ENCODE assay signal across 17 cellular contexts in genomic region chr12:55051197-55051920, GRCh38. TPM values are rescaled to one million over a fixed set of nuclear protein-coding genes. Genes with fewer than 3 reads are reported as not detected.
DNase-seq lines count a peak whose midpoint lies in the region; TF ChIP-seq lines count a peak whose summit lies in the region.
"Had no signal": no experiment of that assay in that cellular context is flagged by ENCODE, and none has a peak within 500 bp of the region (broad histone marks: within the 10 kb centered on the region; RNA-seq: fewer than 3 reads in every experiment).

No MANE protein-coding gene starts in this region.

- no peaks in the 10 kb centered on the region for H3K79me1 ChIP-seq in H9 (ENCODE audit: insufficient read depth, low read depth, low read length, poor library complexity, severe bottlenecking)

- no peak overlapping the region for H2BK20ac ChIP-seq in H9 (ENCODE audit: low read depth, low read length, poor library complexity, severe bottlenecking)

- DNase-seq in NCI-H345 (lab: John Stamatoyannopoulos, UW) (peak; percentile 45), NCI-H345 treated with DMSO at 0.1 percent for 48 hours (lab: John Stamatoyannopoulos, UW; ENCODE audit: unreplicated experiment) (no peak), H9 (peak; percentile 46), NCI-H774 (lab: John Stamatoyannopoulos, UW) (peak; percentile 1), glutamatergic neuron (peak; percentile 35), NOMO-1 treated with DMSO at 0.1 percent for 48 hours (lab: John Stamatoyannopoulos, UW; ENCODE audit: unreplicated experiment) (no peak), kidney tubule cell (ENCODE audit: low spot score) (no peak), T-helper 9 cell (no peak)
- DNase-seq: NCI-H1048, NCI-H146, NCI-H2107, PC-9 had no signal

- no CpG with 5 or more reads among the region's 7 CpGs for WGBS in H9 (ENCODE audit: extremely low coverage, insufficient read length, low lambda C conversion rate)

- H3K23me2 ChIP-seq in H9 (ENCODE audit: insufficient read length, low read depth, low read length, poor library complexity, severe bottlenecking) = no peaks in the 10 kb centered on the region

- TF ChIP-seq CTCF in H9 (conservative IDR thresholded peaks at IDR 0.05) = peak; percentile 41
- TF ChIP-seq CTCF in glutamatergic neuron (IDR thresholded peaks at IDR 0.05; ENCODE audit: partially characterized antibody, unreplicated experiment) = no peak

- H3K4me1 ChIP-seq in H9 (ENCODE audit: insufficient read depth, low read length) = no peaks in the 10 kb centered on the region
- H3K4me1 ChIP-seq: BLaER1 treated with 17β-estradiol and CSF1 and Interleukin-3, amounts not matched to agents 10 nM and 100 nM; HAP-1; SJSA1 had no signal

- no peaks in the 10 kb centered on the region for H3K27me3 ChIP-seq in H9 (ENCODE audit: insufficient read depth, low read length)
- H3K27me3 ChIP-seq: BLaER1 treated with 17β-estradiol and CSF1 and Interleukin-3, amounts not matched to agents 10 nM and 100 nM had no signal

- no peaks in the 10 kb centered on the region for H4K20me1 ChIP-seq in H9 (ENCODE audit: control insufficient read depth, insufficient read depth, insufficient read length)
- H4K20me1 ChIP-seq: BLaER1 treated with 17β-estradiol and CSF1 and Interleukin-3, amounts not matched to agents 10 nM and 100 nM had no signal

- no peak overlapping the region for H4K5ac ChIP-seq in H9 (ENCODE audit: insufficient read length, low read depth, low read length)

- no peak overlapping the region for H3K14ac ChIP-seq in H9 (ENCODE audit: insufficient read depth, low read length)

- no peak overlapping the region for H3K4ac ChIP-seq in H9 (ENCODE audit: low read depth, low read length)

- H2BK120ac ChIP-seq in H9 (ENCODE audit: low read depth, low read length, poor library complexity, severe bottlenecking) = no peak overlapping the region

- no peak overlapping the region for H2BK15ac ChIP-seq in H9 (ENCODE audit: low read depth, low read length)

- H3K27ac ChIP-seq in H9 (ENCODE audit: insufficient read length, low read depth, low read length) = no peak overlapping the region
- H3K27ac ChIP-seq: BLaER1 treated with 17β-estradiol and CSF1 and Interleukin-3, amounts not matched to agents 10 nM and 100 nM; KMS-11; PC-9; SJSA1 had no signal

- H3K9ac ChIP-seq in H9 (ENCODE audit: extremely low read depth, insufficient read length, low read length) = no peak overlapping the region
- H3K9ac ChIP-seq: BLaER1 treated with 17β-estradiol and CSF1 and Interleukin-3, amounts not matched to agents 10 nM and 100 nM; KMS-11 had no signal

- no peak overlapping the region for H2BK12ac ChIP-seq in H9 (ENCODE audit: insufficient read length, low read depth, low read length)

- H3K4me2 ChIP-seq in H9 (ENCODE audit: insufficient read depth, insufficient read length, low read length) = no peak overlapping the region
- H3K4me2 ChIP-seq: BLaER1 treated with 17β-estradiol and CSF1 and Interleukin-3, amounts not matched to agents 10 nM and 100 nM; KMS-11; PC-9 had no signal

- H3K27me3 Mint-ChIP-seq in H9 (ENCODE audit: low read depth) = peaks cover 9% of the 10 kb centered on the region
- peaks cover 3% of the 10 kb centered on the region for H3K27me3 Mint-ChIP-seq in glutamatergic neuron (ENCODE audit: unreplicated experiment)

- H3K36me3 Mint-ChIP-seq in H9 (ENCODE audit: insufficient read depth in 1 of 3, low read depth in 3 of 3) (no peaks in the 10 kb centered on the region), glutamatergic neuron (ENCODE audit: unreplicated experiment) (no peaks in the 10 kb centered on the region)

- no peak overlapping the region for H2AFZ ChIP-seq in H9 (ENCODE audit: low read length)
- H2AFZ ChIP-seq: PC-9 had no signal

- H3K9me3 ChIP-seq in H9 (ENCODE audit: control insufficient read depth, low read depth, low read length) = no peaks in the 10 kb centered on the region
- H3K9me3 ChIP-seq: BLaER1 treated with 17β-estradiol and CSF1 and Interleukin-3, amounts not matched to agents 10 nM and 100 nM; HAP-1; SJSA1 had no signal

- H3K79me2 ChIP-seq in H9 (ENCODE audit: insufficient read depth, low read length) = no peaks in the 10 kb centered on the region

- no peak overlapping the region for H4K91ac ChIP-seq in H9 (ENCODE audit: insufficient read length, low read depth, low read length)

- H3K23ac ChIP-seq in H9 (ENCODE audit: insufficient read length, low read depth, low read length) = no peak overlapping the region

- no peak overlapping the region for H3K56ac ChIP-seq in H9 (ENCODE audit: insufficient read length, low read depth, low read length)

- H3K4me1 Mint-ChIP-seq in H9 = peaks cover 7 to 14% of the 10 kb centered on the region in 2 experiments
- peaks cover 43% of the 10 kb centered on the region for H3K4me1 Mint-ChIP-seq in glutamatergic neuron (ENCODE audit: low read depth, unreplicated experiment)

- no peak overlapping the region for H4K8ac ChIP-seq in H9 (replicated peaks; ENCODE audit: insufficient read length, low read depth, low read length)

- H3K4me3 Mint-ChIP-seq in H9 (no peak overlapping the region), glutamatergic neuron (ENCODE audit: unreplicated experiment) (peak overlapping the region; percentile 61)

- H2AK5ac ChIP-seq in H9 (ENCODE audit: insufficient read length, low read length) = no peak overlapping the region

- H2BK5ac ChIP-seq in H9 (ENCODE audit: insufficient read length, low read length) = no peak overlapping the region

- H3T11ph ChIP-seq in H9 (ENCODE audit: low read length) = no peak overlapping the region

- H3K27ac Mint-ChIP-seq in H9 (no peak overlapping the region), glutamatergic neuron (ENCODE audit: unreplicated experiment) (peak overlapping the region; percentile 89)

- H3K18ac ChIP-seq in H9 (ENCODE audit: insufficient read length, low read depth, low read length) = no peak overlapping the region

- H3K9me3 Mint-ChIP-seq in H9 = no peaks in the 10 kb centered on the region
- H3K9me3 Mint-ChIP-seq in glutamatergic neuron (ENCODE audit: unreplicated experiment) = peaks cover 6% of the 10 kb centered on the region

RNA-seq across cellular contexts. Expression of gene NEUROD4, which starts 31.6 kb away (rescaled TPM):
- total RNA-seq in H9 (2021) (not detected in 2 replicates), glutamatergic neuron (ENCODE audit: unreplicated experiment) (206 TPM)
- total RNA-seq: M059J, PC-9, SJSA1 had no signal

Comparison
In these comparisons a context has a peak if more than half of its experiments do, and no peak if none do; other contexts are left out.
1. DNase-seq: peak in NCI-H345 (single experiment), H9 (single experiment), NCI-H774 (single experiment) and glutamatergic neuron (single experiment); none in NCI-H345 treated with DMSO at 0.1 percent for 48 hours (single experiment), NOMO-1 treated with DMSO at 0.1 percent for 48 hours (single experiment), kidney tubule cell (single experiment) and T-helper 9 cell (single experiment).
2. RNA of gene NEUROD4, which starts 31.6 kb away (total RNA-seq): 206 TPM in glutamatergic neuron (single experiment); not detected in H9; every median in the first group is over 100 times any median in the second.